ENCODE assay signal across 11 cellular contexts in the genomic region with DNA sequence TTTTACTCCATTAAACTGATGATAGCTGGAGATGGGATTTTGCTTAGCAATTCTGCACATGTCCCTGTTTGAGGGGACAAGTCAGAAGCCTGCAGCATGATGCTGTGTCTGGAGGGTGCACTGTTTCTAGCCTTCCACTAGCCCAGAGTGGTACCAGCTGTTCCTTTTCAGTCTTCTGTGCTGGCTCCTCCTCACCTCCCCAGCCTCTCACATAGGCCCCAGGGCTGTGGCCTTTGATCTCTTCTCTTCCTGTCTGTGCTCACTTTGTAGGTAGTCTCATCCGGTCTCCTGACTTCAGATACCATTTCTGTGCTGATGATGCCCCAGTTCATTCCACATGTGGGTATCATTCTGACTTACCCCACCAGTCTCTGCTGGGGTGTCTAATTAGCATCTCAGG.
DNase-seq lines count a peak whose midpoint lies in the region; ATAC-seq and TF ChIP-seq lines count a peak whose summit lies in the region.
"Had no signal": no experiment of that assay in that cellular context is flagged by ENCODE, and none has a peak within 500 bp of the region (broad histone marks: within the 10 kb centered on the region; RNA-seq: fewer than 3 reads in every experiment).

No MANE protein-coding gene starts in this region.

- peaks cover 17 to 27% of the 10 kb centered on the region in 2 donors for H3K9me3 Mint-ChIP-seq in activated naive CD4-positive, alpha-beta T cell treated with anti-CD3 and anti-CD28 coated beads, Interleukin-2, amount 50 U/mL, for 72 hours
- H3K9me3 Mint-ChIP-seq in osteocyte (ENCODE audit: unreplicated experiment), result peaks cover 3% of the 10 kb centered on the region

- peaks cover 15 to 30% (median 19%) of the 10 kb centered on the region in 3 donors for H3K36me3 ChIP-seq in tibial artery

- ATAC-seq in activated naive CD4-positive, alpha-beta T cell treated with anti-CD3 and anti-CD28 coated beads, Interleukin-2, amount 50 U/mL, for 72 hours, result peak; percentile 89 to 94
- ATAC-seq in GM21786 (IDR thresholded peaks at IDR 0.05; ENCODE audit: unreplicated experiment), result no peak
- no peak for ATAC-seq in GM21825 (IDR thresholded peaks at IDR 0.05; ENCODE audit: unreplicated experiment)
- ATAC-seq: gastroesophageal sphincter had no signal

- H3K9me3 ChIP-seq in tibial artery, result no peaks in the 10 kb centered on the region
- H3K9me3 ChIP-seq: gastroesophageal sphincter had no signal

- no peaks in the 10 kb centered on the region for H3K27me3 Mint-ChIP-seq in osteocyte (ENCODE audit: unreplicated experiment)

- H3K27ac Mint-ChIP-seq in activated naive CD4-positive, alpha-beta T cell treated with anti-CD3 and anti-CD28 coated beads, Interleukin-2, amount 50 U/mL, for 72 hours, result peak overlapping the region; percentile 39 to 90
- H3K27ac Mint-ChIP-seq in osteocyte (ENCODE audit: unreplicated experiment), result peak overlapping the region; percentile 9

- no peaks in the 10 kb centered on the region for H3K27me3 ChIP-seq in tibial artery
- H3K27me3 ChIP-seq: gastroesophageal sphincter had no signal

- H3K4me1 Mint-ChIP-seq in osteocyte (ENCODE audit: unreplicated experiment), result peaks cover 20% of the 10 kb centered on the region

- DNase-seq in ELR (ENCODE audit: low read depth), result peak; percentile 6
- DNase-seq in T-helper 22 cell (ENCODE audit: low read depth), result peak; percentile 26
- no peak for DNase-seq in activated naive CD4-positive, alpha-beta T cell treated with anti-CD3 and anti-CD28 coated beads, Interleukin-2, amount 50 U/mL, for 72 hours (ENCODE audit: low spot score in 2 of 2)
- no peak for DNase-seq in osteocyte (ENCODE audit: extremely low spot score, unreplicated experiment)
- DNase-seq in tibial artery, result no peak
- DNase-seq in DMS79 treated with DMSO at 0.1 percent for 48 hours (lab: John Stamatoyannopoulos, UW), result no peak
- DNase-seq: NCI-H1048, NCI-H345 had no signal

- no peak overlapping the region for H3K4me3 ChIP-seq in tibial artery
- H3K4me3 ChIP-seq: gastroesophageal sphincter had no signal

- peaks cover 45 to 65% of the 10 kb centered on the region in 2 donors for H3K36me3 Mint-ChIP-seq in activated naive CD4-positive, alpha-beta T cell treated with anti-CD3 and anti-CD28 coated beads, Interleukin-2, amount 50 U/mL, for 72 hours
- peaks cover 35% of the 10 kb centered on the region for H3K36me3 Mint-ChIP-seq in osteocyte (ENCODE audit: unreplicated experiment)

- H3K4me1 ChIP-seq in tibial artery, result peaks cover 0 to 18% (median 2%) of the 10 kb centered on the region in 4 donors
- H3K4me1 ChIP-seq: gastroesophageal sphincter had no signal

- no peak overlapping the region for H3K27ac ChIP-seq in tibial artery
- H3K27ac ChIP-seq: gastroesophageal sphincter had no signal

- H3K4me3 Mint-ChIP-seq in osteocyte (ENCODE audit: unreplicated experiment), result no peak overlapping the region

- TF ChIP-seq CTCF in osteocyte (IDR thresholded peaks at IDR 0.05) (no peak), tibial artery (IDR thresholded peaks at IDR 0.05) (no peak)

- intact Hi-C loops in tibial artery (cut with DNase I; ENCODE audit: low total_unique reads), result no loop called here

Comparison
In these comparisons a context has a peak if more than half of its experiments do, and no peak if none do; other contexts are left out.
1. DNase-seq: peak in ELR (single experiment) and T-helper 22 cell (single experiment); none in activated naive CD4-positive, alpha-beta T cell treated with anti-CD3 and anti-CD28 coated beads, Interleukin-2, amount 50 U/mL, for 72 hours (0 of 2), osteocyte (single experiment), tibial artery (0 of 2) and DMS79 treated with DMSO at 0.1 percent for 48 hours (single experiment).
2. ATAC-seq: peak in activated naive CD4-positive, alpha-beta T cell treated with anti-CD3 and anti-CD28 coated beads, Interleukin-2, amount 50 U/mL, for 72 hours (2 of 2); none in GM21786 (single experiment) and GM21825 (single experiment).